Comparison of ENCODE assay signal across 26 cellular contexts in genomic region chr16:57258910-57259475, GRCh38. TPM values are rescaled to one million over a fixed set of nuclear protein-coding genes. Genes with fewer than 3 reads are reported as not detected.
A peak's percentile ranks its signal among the peaks of the same experiment; 100 is the strongest.
DNase-seq lines count a peak whose midpoint lies in the region; ATAC-seq, FAIRE-seq and TF ChIP-seq lines count a peak whose summit lies in the region.
"Had no signal": no experiment of that assay in that cellular context is flagged by ENCODE, and none has a peak within 500 bp of the region (broad histone marks: within the 10 kb centered on the region; RNA-seq: fewer than 3 reads in every experiment).

No MANE protein-coding gene starts in this region.

- no peak for ATAC-seq in right lobe of liver
- ATAC-seq: stimulated activated memory B cell treated with anti-CD40 and anti-IgM and Interleukin-4, amounts not matched to agents 10 μg/mL and 1 μg/mL and 100 μg/mL, for 72 hours had no signal

- 60% methylated on average over 1 of the region's 1 CpG for WGBS in right lobe of liver (ENCODE audit: insufficient coverage, low coverage, low lambda C conversion rate, missing lambda C conversion rate)
- 38 to 88% (median 70%) methylated on average over 1 of the region's 1 CpG for WGBS in stomach, 5 donors

- intact Hi-C loops in right lobe of liver (cut with DNase I) (no loop called here), stomach (cut with DNase I; ENCODE audit: low total_unique reads) (no loop called here)

- TF ChIP-seq CTCF in HEK293 (tag by site-specific recombination; IDR thresholded peaks at IDR 0.05) (no peak), right lobe of liver (IDR thresholded peaks at IDR 0.05) (no peak), stomach (IDR thresholded peaks at IDR 0.05) (no peak)

- H3K4me1 ChIP-seq in HEK293 (ENCODE audit: control insufficient read depth, insufficient read depth, low read length) = no peaks in the 10 kb centered on the region
- H3K4me1 ChIP-seq in right lobe of liver = peaks cover 0 to under 1% (median 0%) of the 10 kb centered on the region in 4 donors
- H3K4me1 ChIP-seq in stomach = peaks cover 8 to 31% (median 27%) of the 10 kb centered on the region in 4 donors
- H3K4me1 ChIP-seq: adrenal gland had no signal

- H3K27ac ChIP-seq in HEK293 (ENCODE audit: extremely low read depth, low read depth, low read length) (no peak overlapping the region), angular gyrus (ENCODE audit: low read depth, low read length) (peak overlapping the region; percentile 50), right lobe of liver (no peak overlapping the region), stomach (peak overlapping the region in 1 of 5 donors; percentile 30)
- H3K27ac ChIP-seq: adrenal gland, coronary artery, neutrophil, SK-N-MC, thoracic aorta, VCaP had no signal

- no peak for FAIRE-seq in frontal cortex (lab: Jason Lieb, UNC)
- FAIRE-seq: small intestine had no signal

- H3K27me3 ChIP-seq in right lobe of liver (no peaks in the 10 kb centered on the region), stomach (no peaks in the 10 kb centered on the region)
- H3K27me3 ChIP-seq: adrenal gland, esophagus squamous epithelium, neutrophil had no signal

- no peaks in the 10 kb centered on the region for H3K9me3 ChIP-seq in HEK293 (ENCODE audit: control insufficient read depth, insufficient read depth, low read depth, low read length)
- H3K9me3 ChIP-seq in right lobe of liver = no peaks in the 10 kb centered on the region
- no peaks in the 10 kb centered on the region for H3K9me3 ChIP-seq in stomach
- H3K9me3 ChIP-seq: adrenal gland, esophagus squamous epithelium, neutrophil, thoracic aorta had no signal

- DNase-seq in right lobe of liver = peak in 2 of 3 donors; percentile 20 to 31
- peak; percentile 21 for DNase-seq in stomach
- no peak for DNase-seq in frontal cortex (ENCODE audit: low spot score in 2 of 2)
- DNase-seq in NCI-H524 treated with DMSO at 0.1 percent for 48 hours (lab: John Stamatoyannopoulos, UW) = no peak
- no peak for DNase-seq in SKM-1 (lab: John Stamatoyannopoulos, UW; ENCODE audit: unreplicated experiment)
- DNase-seq: activated CD4-positive, alpha-beta T cell treated with anti-CD3 and anti-CD28 coated beads, Interleukin-2, amount 10 ng/mL, durations not matched to agents 7 days and 5 days; activated gamma-delta T cell treated with Interleukin-2 at 50 U/mL for 16 hours; CD4-positive, alpha-beta T cell; endodermal cell; esophagus squamous epithelium; NCI-H1048; NCI-H187; NCI-H2171 treated with DMSO at 0.1 percent for 48 hours; NCI-H69; RPMI8226; small intestine; stimulated activated CD4-positive, alpha-beta T cell treated with anti-CD3 and anti-CD28 coated beads, Interleukin-2, amount 100 ng/mL, for 24 hours had no signal

- TF ChIP-seq EP300 in stomach (IDR thresholded peaks at IDR 0.05) = no peak

- H3K36me3 ChIP-seq in HEK293 (ENCODE audit: control insufficient read depth in 2 of 2, insufficient read depth in 1 of 2, low read length in 2 of 2) (peaks cover 0 to 18% of the 10 kb centered on the region in 2 experiments; a peak in 2 of 3 replicates), right lobe of liver (no peaks in the 10 kb centered on the region), stomach (peaks cover 29 to 66% (median 49%) of the 10 kb centered on the region in 4 donors)

- POLR2A ChIA-PET in HEK293 (lab: Yijun Ruan, JAX) = interaction anchor here (0.6 to 0.9 kb wide), 2 partner anchors 10 to 36 kb away, joined by 3 to 5 read pairs; no protein-coding TSS in a partner anchor

- no peak for TF ChIP-seq POLR2A in right lobe of liver (IDR thresholded peaks at IDR 0.05)
- no peak for TF ChIP-seq POLR2A in stomach (IDR thresholded peaks at IDR 0.05)

- H3K4me3 ChIP-seq in HEK293 (ENCODE audit: low read depth, low read length) = no peak overlapping the region
- H3K4me3 ChIP-seq in right lobe of liver = no peak overlapping the region
- H3K4me3 ChIP-seq in stomach = no peak overlapping the region
- H3K4me3 ChIP-seq: adrenal gland, coronary artery, esophagus squamous epithelium, SK-N-MC, thoracic aorta had no signal

- CTCF ChIA-PET in HEK293 (lab: Yijun Ruan, JAX) = no interaction called here

TF ChIP-seq in HEK293, 187 proteins besides CTCF, POLR2A, EP300 and RAD21:
- TF ChIP-seq ZNF416 (tag by site-specific recombination; IDR thresholded peaks at IDR 0.05) (no peak), GLIS1 (tag by site-specific recombination; IDR thresholded peaks at IDR 0.05) (peak; percentile 67)

RNA-seq across cellular contexts. Expression of gene ARL2BP, which starts 13.9 kb away (rescaled TPM):
- total RNA-seq in right lobe of liver (10 to 100 TPM; 19.3 to 26.8 (median 22.0) TPM), stomach (10 to 100 TPM; 15.6 to 61.6 (median 46.7) TPM), frontal cortex (81.9 TPM)
- polyA plus RNA-seq in stomach = 10 to 100 TPM; 24.0 to 46.6 (median 39.8) TPM

RNA-seq across cellular contexts. Expression of gene PLLP, which starts 25.5 kb away (rescaled TPM):
- total RNA-seq in right lobe of liver (1 to 10 TPM; 2.1 to 7.4 (median 3.8) TPM), stomach (100 to 1,000 TPM in 2 of 5 donors, 10 to 100 TPM in 3; 27.4 to 190 (median 59.1) TPM), frontal cortex (1.6 TPM)
- polyA plus RNA-seq in stomach = 10 to 100 TPM; 39.0 to 46.6 (median 43.7) TPM

Comparison
In these comparisons a context has a peak if more than half of its experiments do, and no peak if none do; other contexts are left out.
1. DNase-seq: peak in right lobe of liver (2 of 3) and stomach (single experiment); none in frontal cortex (0 of 2), NCI-H524 treated with DMSO at 0.1 percent for 48 hours (single experiment) and SKM-1 (single experiment).